ENCODE assay signal across 8 cellular contexts in genomic region chr17:77444653-77445029, GRCh38.
A peak's percentile ranks its signal among the peaks of the same experiment; 100 is the strongest.
DNase-seq lines count a peak whose midpoint lies in the region; ATAC-seq, FAIRE-seq and TF ChIP-seq lines count a peak whose summit lies in the region.

No MANE protein-coding gene starts in this region.

- H3K4me3 ChIP-seq in liver (ENCODE audit: low read depth in 1 of 3, low read length in 3 of 3) (no peak overlapping the region), aorta (ENCODE audit: low read length in 2 of 2) (no peak overlapping the region)

- in situ Hi-C loops in G401 (cut with HindIII; ENCODE audit: low sequenced_read_pairs) = no loop called here

- peak overlapping the region; percentile 94 for H3K27ac Mint-ChIP-seq in activated B cell treated with CpG ODN at 0.5 μM for 24 hours

- no peak for TF ChIP-seq CTCF in activated B cell treated with CpG ODN at 0.5 μM for 24 hours (IDR thresholded peaks at IDR 0.05)
- TF ChIP-seq CTCF in liver (IDR thresholded peaks at IDR 0.05; ENCODE audit: low read depth, low read length, missing input control) = no peak

- H3K4me3 Mint-ChIP-seq in activated B cell treated with CpG ODN at 0.5 μM for 24 hours = peak overlapping the region; percentile 80

- CTCF ChIA-PET in activated B cell treated with CpG ODN at 0.5 μM for 24 hours (lab: Charles Lee) = interaction anchor here (0.9 to 2.3 kb wide), 12 partner anchors 8 to 124 kb away, joined by 3 to 19 read pairs (median 4); no protein-coding TSS in a partner anchor

- peaks cover 11 to 30% (median 15%) of the 10 kb centered on the region in 4 donors for H3K4me1 ChIP-seq in liver (ENCODE audit: control insufficient read depth in 4 of 4, insufficient read depth in 4 of 4, low read length in 3 of 4)
- peaks cover 0 to 1% of the 10 kb centered on the region in 2 donors for H3K4me1 ChIP-seq in aorta (ENCODE audit: control insufficient read depth in 1 of 2, insufficient read depth in 2 of 2, low read length in 2 of 2)

- H3K27me3 ChIP-seq in liver (ENCODE audit: control insufficient read depth in 4 of 4, insufficient read depth in 4 of 4, low read length in 3 of 4) = no peaks in the 10 kb centered on the region
- H3K27me3 ChIP-seq in aorta (ENCODE audit: control insufficient read depth in 1 of 2, insufficient read depth in 2 of 2, low read length in 1 of 2) = no peaks in the 10 kb centered on the region

- H3K27me3 Mint-ChIP-seq in activated B cell treated with CpG ODN at 0.5 μM for 24 hours = no peaks in the 10 kb centered on the region

- peaks cover 0 to 3% (median 0%) of the 10 kb centered on the region in 4 donors for H3K36me3 ChIP-seq in liver (ENCODE audit: control insufficient read depth in 4 of 4, insufficient read depth in 3 of 4, low read depth in 1 of 4, low read length in 3 of 4)
- H3K36me3 ChIP-seq in aorta (ENCODE audit: control insufficient read depth in 1 of 2, insufficient read depth in 2 of 2, low read length in 1 of 2) = no peaks in the 10 kb centered on the region

- DNase-seq in Right ventricle myocardium inferior (ENCODE audit: missing footprints) (no peak), cardiac septum (ENCODE audit: low spot score) (no peak), activated B cell treated with CpG ODN at 0.5 μM for 24 hours (no peak), aorta (no peak), putamen (ENCODE audit: low spot score) (no peak), G401 (ENCODE audit: low spot score) (no peak), HTR-8/SVneo (ENCODE audit: insufficient read length, low spot score) (no peak)

- FAIRE-seq in HTR-8/SVneo (lab: Jason Lieb, UNC) = no peak

- peaks cover 96% of the 10 kb centered on the region for H3K4me1 Mint-ChIP-seq in activated B cell treated with CpG ODN at 0.5 μM for 24 hours

- no peak overlapping the region for H3K9ac ChIP-seq in liver (ENCODE audit: low read depth in 1 of 2, low read length in 2 of 2)

- intact Hi-C loops in Right ventricle myocardium inferior (cut with DNase I) = no loop called here
- intact Hi-C loops in cardiac septum (cut with DNase I) = no loop called here
- intact Hi-C loops in activated B cell treated with CpG ODN at 0.5 μM for 24 hours (cut with micrococcal nuclease) = loop anchor here (1.0 to 10.0 kb wide), 7 partner anchors 21 to 890 kb away; partner anchors contain the start of genes TMC6 and TNRC6C
- intact Hi-C loops in aorta (cut with DNase I) = no loop called here

- 59% methylated on average over 9 of the region's 9 CpGs for WGBS in liver
- 73 to 76% methylated on average over 9 of the region's 9 CpGs for WGBS in aorta, 2 donors

- ATAC-seq in Right ventricle myocardium inferior = peak; percentile 65
- no peak for ATAC-seq in activated B cell treated with CpG ODN at 0.5 μM for 24 hours (ENCODE audit: low read depth)
- ATAC-seq in aorta (ENCODE audit: low FRiP score) = peak; percentile 17

- peak overlapping the region; percentile 58 for H3K27ac ChIP-seq in liver (ENCODE audit: low read depth in 1 of 2, low read length in 2 of 2)
- H3K27ac ChIP-seq in aorta (ENCODE audit: low read depth in 1 of 2, low read length in 2 of 2) = no peak overlapping the region

- no peaks in the 10 kb centered on the region for H3K9me3 Mint-ChIP-seq in activated B cell treated with CpG ODN at 0.5 μM for 24 hours

- H3K36me3 Mint-ChIP-seq in activated B cell treated with CpG ODN at 0.5 μM for 24 hours (ENCODE audit: low read depth) = peaks cover 9% of the 10 kb centered on the region

- POLR2A ChIA-PET in activated B cell treated with CpG ODN at 0.5 μM for 24 hours (lab: Charles Lee) = interaction anchor here (0.7 to 23.2 kb wide), 17 partner anchors 8 to 755 kb away, joined by 3 to 831 read pairs (median 14); partner anchors contain the start of gene TNRC6C

- H3K9me3 ChIP-seq in liver (ENCODE audit: control insufficient read depth in 4 of 4, low read length in 3 of 4) = no peaks in the 10 kb centered on the region
- H3K9me3 ChIP-seq in aorta (ENCODE audit: control insufficient read depth, low read length) = no peaks in the 10 kb centered on the region

- TF ChIP-seq RAD21 in liver (IDR thresholded peaks at IDR 0.05) = no peak

TF ChIP-seq in liver, 16 proteins besides CTCF, POLR2A, EP300 and RAD21:
- TF ChIP-seq MAX (IDR thresholded peaks at IDR 0.05) (no peak), TAF1 (conservative IDR thresholded peaks at IDR 0.05) (no peak), EGR1 (IDR thresholded peaks at IDR 0.05; ENCODE audit: low read depth in 2 of 2) (no peak), ZBTB33 (IDR thresholded peaks at IDR 0.05) (no peak), NR2F2 (IDR thresholded peaks at IDR 0.05) (peak; percentile 71), REST (IDR thresholded peaks at IDR 0.05) (no peak), SP1 (IDR thresholded peaks at IDR 0.05) (no peak), ATF3 (IDR thresholded peaks at IDR 0.05) (no peak), YY1 (IDR thresholded peaks at IDR 0.05) (no peak)

Comparison
In these comparisons a context has a peak if more than half of its experiments do, and no peak if none do; other contexts are left out.
1. H3K27ac ChIP-seq: peak in liver (2 of 2); none in aorta (0 of 2).